24 cellular contexts compared by ENCODE assay signal in the genomic region with DNA sequence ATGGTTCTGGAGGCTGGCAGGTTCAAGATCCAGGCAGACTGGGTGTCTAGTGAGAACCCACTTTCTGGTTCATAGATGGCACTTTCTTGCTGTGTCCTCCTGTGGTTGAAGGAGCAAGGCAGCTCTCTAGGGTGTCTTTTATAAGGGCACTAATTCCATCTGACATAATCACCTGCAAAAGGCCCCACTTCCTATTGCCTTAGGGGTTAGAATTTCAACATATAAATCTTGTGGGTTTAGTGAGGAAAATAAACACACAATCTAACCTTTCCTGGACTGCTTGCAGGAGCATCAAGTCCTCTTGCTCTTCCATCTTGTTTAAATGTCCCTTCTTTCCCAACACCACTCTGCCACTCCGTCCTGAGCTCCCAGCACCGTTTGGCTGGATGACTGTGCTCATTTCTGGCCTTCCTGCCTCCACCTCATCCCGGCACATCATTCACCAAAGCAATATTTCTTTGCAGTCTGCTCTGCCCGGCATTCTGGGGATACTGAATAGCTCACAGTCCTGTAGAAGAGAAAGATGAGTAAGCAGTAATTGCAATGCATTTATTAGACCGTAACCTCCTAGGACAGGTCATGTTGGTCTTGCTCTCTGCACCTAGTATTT.
DNase-seq lines count a peak whose midpoint lies in the region; ATAC-seq and TF ChIP-seq lines count a peak whose summit lies in the region.
"Had no signal": no experiment of that assay in that cellular context is flagged by ENCODE, and none has a peak within 500 bp of the region (broad histone marks: within the 10 kb centered on the region; RNA-seq: fewer than 3 reads in every experiment).

No MANE protein-coding gene starts in this region.

- peaks cover 21% of the 10 kb centered on the region for H3K4me1 Mint-ChIP-seq in activated T-helper 1 cell treated with anti-CD3 and anti-CD28 coated beads, Interleukin-12 subunit alpha, Interleukin-12 subunit beta, Interleukin-2, Interleukin-4 antibody, amounts not matched to agents 30 ng/mL and 10 ng/mL and 1 ng/mL, durations not matched to agents 14 hours and 24 hours and 36 hours (ENCODE audit: low read depth)
- H3K4me1 Mint-ChIP-seq in mesothelial cell of epicardium: peaks cover 30% of the 10 kb centered on the region

- H3K36me3 Mint-ChIP-seq in activated T-helper 1 cell treated with anti-CD3 and anti-CD28 coated beads, Interleukin-12 subunit alpha, Interleukin-12 subunit beta, Interleukin-2, Interleukin-4 antibody, amounts not matched to agents 30 ng/mL and 10 ng/mL and 1 ng/mL, durations not matched to agents 14 hours and 24 hours and 36 hours (ENCODE audit: low read depth): no peaks in the 10 kb centered on the region
- H3K36me3 Mint-ChIP-seq in mesothelial cell of epicardium: no peaks in the 10 kb centered on the region
- H3K36me3 Mint-ChIP-seq: CD14-positive monocyte had no signal

- DNase-seq in H4 (ENCODE audit: low spot score) (peak; percentile 33), NB4 (ENCODE audit: low read depth) (peak; percentile 61), mesothelial cell of epicardium (ENCODE audit: low spot score in 2 of 2, unreplicated experiment in 2 of 2) (no peak), RPMI8226 (no peak), dermis blood vessel endothelial cell (no peak)
- no peak for DNase-seq in activated T-helper 1 cell treated with anti-CD3 and anti-CD28 coated beads, Interleukin-12 subunit alpha, Interleukin-12 subunit beta, Interleukin-2, Interleukin-4 antibody, amounts not matched to agents 30 ng/mL and 10 ng/mL and 1 ng/mL, durations not matched to agents 14 hours and 24 hours and 36 hours (ENCODE audit: low spot score)
- DNase-seq: activated CD4-positive, alpha-beta T cell treated with anti-CD3 and anti-CD28 coated beads, Interleukin-2, amount 50 U/mL, for 1 hour; activated naive CD4-positive, alpha-beta T cell treated with anti-CD3 and anti-CD28 coated beads, Interleukin-2, amount 50 U/mL, for 16 hours; amygdala; cortex of kidney; glutamatergic neuron; GM23248; kidney; NCI-H1105; NCI-H2081 treated with DMSO at 0.1 percent for 48 hours; NK-92 treated with Interleukin-12 subunit alpha and Interleukin-12 subunit beta, amount 100 ng/mL, for 24 hours; stimulated activated CD8-positive, alpha-beta memory T cell treated with anti-CD3 and anti-CD28 coated beads, Interleukin-4, amount 100 ng/mL, for 48 hours; trophoblast cell had no signal

- no peak overlapping the region for H3K4me3 ChIP-seq in NB4 (ENCODE audit: low read depth, low read length)
- H3K4me3 ChIP-seq: cardiac muscle cell, GM23248, SK-N-MC had no signal

- ATAC-seq in HG02870 (IDR thresholded peaks at IDR 0.05; ENCODE audit: unreplicated experiment) (no peak), HG03108 (IDR thresholded peaks at IDR 0.05; ENCODE audit: unreplicated experiment) (no peak)

- TF ChIP-seq CTCF in NB4 (IDR thresholded peaks at IDR 0.05; ENCODE audit: low read depth, low read length): no peak
- TF ChIP-seq CTCF in mesothelial cell of epicardium (IDR thresholded peaks at IDR 0.05; ENCODE audit: unreplicated experiment): no peak

- no peaks in the 10 kb centered on the region for H3K9me3 Mint-ChIP-seq in activated T-helper 1 cell treated with anti-CD3 and anti-CD28 coated beads, Interleukin-12 subunit alpha, Interleukin-12 subunit beta, Interleukin-2, Interleukin-4 antibody, amounts not matched to agents 30 ng/mL and 10 ng/mL and 1 ng/mL, durations not matched to agents 14 hours and 24 hours and 36 hours
- no peaks in the 10 kb centered on the region for H3K9me3 Mint-ChIP-seq in mesothelial cell of epicardium
- H3K9me3 Mint-ChIP-seq: T-helper 1 cell treated with Interleukin-12 subunit alpha and Interleukin-12 subunit beta and Interleukin-4 antibody, amounts not matched to agents 30 μg/mL and 1 μg/mL, for 36 hours had no signal

- TF ChIP-seq POLR2A in NB4 (IDR thresholded peaks at IDR 0.05; ENCODE audit: extremely low read depth, insufficient read length): no peak

- peak overlapping the region; percentile 59 for H3K27ac Mint-ChIP-seq in activated T-helper 1 cell treated with anti-CD3 and anti-CD28 coated beads, Interleukin-12 subunit alpha, Interleukin-12 subunit beta, Interleukin-2, Interleukin-4 antibody, amounts not matched to agents 30 ng/mL and 10 ng/mL and 1 ng/mL, durations not matched to agents 14 hours and 24 hours and 36 hours
- peak overlapping the region; percentile 43 for H3K27ac Mint-ChIP-seq in mesothelial cell of epicardium
- H3K27ac Mint-ChIP-seq: T-helper 1 cell treated with Interleukin-12 subunit alpha and Interleukin-12 subunit beta and Interleukin-4 antibody, amounts not matched to agents 30 μg/mL and 1 μg/mL, for 36 hours had no signal

- intact Hi-C loops in activated T-helper 1 cell treated with anti-CD3 and anti-CD28 coated beads, Interleukin-12 subunit alpha, Interleukin-12 subunit beta, Interleukin-2, Interleukin-4 antibody, amounts not matched to agents 30 ng/mL and 10 ng/mL and 1 ng/mL, durations not matched to agents 14 hours and 24 hours and 36 hours (cut with micrococcal nuclease): no loop called here

- H3K4me3 Mint-ChIP-seq in activated T-helper 1 cell treated with anti-CD3 and anti-CD28 coated beads, Interleukin-12 subunit alpha, Interleukin-12 subunit beta, Interleukin-2, Interleukin-4 antibody, amounts not matched to agents 30 ng/mL and 10 ng/mL and 1 ng/mL, durations not matched to agents 14 hours and 24 hours and 36 hours: no peak overlapping the region
- H3K4me3 Mint-ChIP-seq in mesothelial cell of epicardium: no peak overlapping the region
- H3K4me3 Mint-ChIP-seq: CD14-positive monocyte; T-helper 1 cell treated with Interleukin-12 subunit alpha and Interleukin-12 subunit beta and Interleukin-4 antibody, amounts not matched to agents 30 μg/mL and 1 μg/mL, for 36 hours had no signal

- peaks cover 12% of the 10 kb centered on the region for H3K27me3 Mint-ChIP-seq in activated T-helper 1 cell treated with anti-CD3 and anti-CD28 coated beads, Interleukin-12 subunit alpha, Interleukin-12 subunit beta, Interleukin-2, Interleukin-4 antibody, amounts not matched to agents 30 ng/mL and 10 ng/mL and 1 ng/mL, durations not matched to agents 14 hours and 24 hours and 36 hours (ENCODE audit: insufficient read depth)
- H3K27me3 Mint-ChIP-seq in mesothelial cell of epicardium (ENCODE audit: low read depth): no peaks in the 10 kb centered on the region

Comparison
In these comparisons a context has a peak if more than half of its experiments do, and no peak if none do; other contexts are left out.
1. DNase-seq: peak in H4 (single experiment) and NB4 (single experiment); none in activated T-helper 1 cell treated with anti-CD3 and anti-CD28 coated beads, Interleukin-12 subunit alpha, Interleukin-12 subunit beta, Interleukin-2, Interleukin-4 antibody, amounts not matched to agents 30 ng/mL and 10 ng/mL and 1 ng/mL, durations not matched to agents 14 hours and 24 hours and 36 hours (single experiment), mesothelial cell of epicardium (0 of 2), RPMI8226 (single experiment) and dermis blood vessel endothelial cell (single experiment).